In the genomic region with DNA sequence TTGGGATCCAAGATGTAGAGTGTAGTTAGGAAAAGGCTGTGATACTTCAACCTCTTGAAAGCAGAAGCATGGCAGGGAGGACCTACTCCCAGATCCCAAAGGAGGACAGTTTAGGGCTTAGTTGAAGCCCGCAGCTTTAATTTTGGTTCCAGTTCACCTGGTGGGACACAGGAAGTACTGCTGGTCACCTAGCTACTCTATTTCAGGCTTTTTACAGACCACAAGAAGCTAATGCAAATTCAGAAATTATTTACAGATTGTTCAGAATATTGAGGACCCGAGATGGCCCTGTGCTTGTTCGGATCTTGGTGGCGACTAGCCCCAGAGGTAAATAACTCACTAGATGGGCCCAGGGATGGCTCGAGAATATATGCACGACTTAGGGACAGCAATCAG, we compare ENCODE assay signal across 2 cellular contexts.
TF ChIP-seq lines count a peak whose summit lies in the region.

No MANE protein-coding gene starts in this region.

TF ChIP-seq in GM23338, 12 proteins besides CTCF, POLR2A, EP300 and RAD21:
- TF ChIP-seq EZH2phosphoT487 (IDR thresholded peaks at IDR 0.05; ENCODE audit: unreplicated experiment), result no peak
- TF ChIP-seq, protein P1, sequence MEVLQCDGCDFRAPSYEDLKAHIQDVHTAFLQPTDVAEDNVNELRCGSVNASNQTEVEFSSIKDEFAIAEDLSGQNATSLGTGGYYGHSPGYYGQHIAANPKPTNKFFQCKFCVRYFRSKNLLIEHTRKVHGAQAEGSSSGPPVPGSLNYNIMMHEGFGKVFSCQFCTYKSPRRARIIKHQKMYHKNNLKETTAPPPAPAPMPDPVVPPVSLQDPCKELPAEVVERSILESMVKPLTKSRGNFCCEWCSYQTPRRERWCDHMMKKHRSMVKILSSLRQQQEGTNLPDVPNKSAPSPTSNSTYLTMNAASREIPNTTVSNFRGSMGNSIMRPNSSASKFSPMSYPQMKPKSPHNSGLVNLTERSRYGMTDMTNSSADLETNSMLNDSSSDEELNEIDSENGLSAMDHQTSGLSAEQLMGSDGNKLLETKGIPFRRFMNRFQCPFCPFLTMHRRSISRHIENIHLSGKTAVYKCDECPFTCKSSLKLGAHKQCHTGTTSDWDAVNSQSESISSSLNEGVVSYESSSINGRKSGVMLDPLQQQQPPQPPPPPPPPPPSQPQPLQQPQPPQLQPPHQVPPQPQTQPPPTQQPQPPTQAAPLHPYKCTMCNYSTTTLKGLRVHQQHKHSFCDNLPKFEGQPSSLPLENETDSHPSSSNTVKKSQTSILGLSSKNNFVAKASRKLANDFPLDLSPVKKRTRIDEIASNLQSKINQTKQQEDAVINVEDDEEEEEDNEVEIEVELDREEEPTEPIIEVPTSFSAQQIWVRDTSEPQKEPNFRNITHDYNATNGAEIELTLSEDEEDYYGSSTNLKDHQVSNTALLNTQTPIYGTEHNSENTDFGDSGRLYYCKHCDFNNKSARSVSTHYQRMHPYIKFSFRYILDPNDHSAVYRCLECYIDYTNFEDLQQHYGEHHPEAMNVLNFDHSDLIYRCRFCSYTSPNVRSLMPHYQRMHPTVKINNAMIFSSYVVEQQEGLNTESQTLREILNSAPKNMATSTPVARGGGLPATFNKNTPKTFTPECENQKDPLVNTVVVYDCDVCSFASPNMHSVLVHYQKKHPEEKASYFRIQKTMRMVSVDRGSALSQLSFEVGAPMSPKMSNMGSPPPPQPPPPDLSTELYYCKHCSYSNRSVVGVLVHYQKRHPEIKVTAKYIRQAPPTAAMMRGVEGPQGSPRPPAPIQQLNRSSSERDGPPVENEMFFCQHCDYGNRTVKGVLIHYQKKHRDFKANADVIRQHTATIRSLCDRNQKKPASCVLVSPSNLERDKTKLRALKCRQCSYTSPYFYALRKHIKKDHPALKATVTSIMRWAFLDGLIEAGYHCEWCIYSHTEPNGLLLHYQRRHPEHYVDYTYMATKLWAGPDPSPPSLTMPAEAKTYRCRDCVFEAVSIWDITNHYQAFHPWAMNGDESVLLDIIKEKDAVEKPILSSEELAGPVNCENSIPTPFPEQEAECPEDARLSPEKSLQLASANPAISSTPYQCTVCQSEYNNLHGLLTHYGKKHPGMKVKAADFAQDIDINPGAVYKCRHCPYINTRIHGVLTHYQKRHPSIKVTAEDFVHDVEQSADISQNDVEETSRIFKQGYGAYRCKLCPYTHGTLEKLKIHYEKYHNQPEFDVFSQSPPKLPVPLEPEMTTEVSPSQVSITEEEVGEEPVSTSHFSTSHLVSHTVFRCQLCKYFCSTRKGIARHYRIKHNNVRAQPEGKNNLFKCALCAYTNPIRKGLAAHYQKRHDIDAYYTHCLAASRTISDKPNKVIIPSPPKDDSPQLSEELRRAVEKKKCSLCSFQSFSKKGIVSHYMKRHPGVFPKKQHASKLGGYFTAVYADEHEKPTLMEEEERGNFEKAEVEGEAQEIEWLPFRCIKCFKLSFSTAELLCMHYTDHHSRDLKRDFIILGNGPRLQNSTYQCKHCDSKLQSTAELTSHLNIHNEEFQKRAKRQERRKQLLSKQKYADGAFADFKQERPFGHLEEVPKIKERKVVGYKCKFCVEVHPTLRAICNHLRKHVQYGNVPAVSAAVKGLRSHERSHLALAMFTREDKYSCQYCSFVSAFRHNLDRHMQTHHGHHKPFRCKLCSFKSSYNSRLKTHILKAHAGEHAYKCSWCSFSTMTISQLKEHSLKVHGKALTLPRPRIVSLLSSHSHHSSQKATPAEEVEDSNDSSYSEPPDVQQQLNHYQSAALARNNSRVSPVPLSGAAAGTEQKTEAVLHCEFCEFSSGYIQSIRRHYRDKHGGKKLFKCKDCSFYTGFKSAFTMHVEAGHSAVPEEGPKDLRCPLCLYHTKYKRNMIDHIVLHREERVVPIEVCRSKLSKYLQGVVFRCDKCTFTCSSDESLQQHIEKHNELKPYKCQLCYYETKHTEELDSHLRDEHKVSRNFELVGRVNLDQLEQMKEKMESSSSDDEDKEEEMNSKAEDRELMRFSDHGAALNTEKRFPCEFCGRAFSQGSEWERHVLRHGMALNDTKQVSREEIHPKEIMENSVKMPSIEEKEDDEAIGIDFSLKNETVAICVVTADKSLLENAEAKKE (CRISPR knock-in tag; IDR thresholded peaks at IDR 0.05), result no peak

TF ChIP-seq in neural cell, 6 proteins besides CTCF, POLR2A, EP300 and RAD21:
- TF ChIP-seq MXI1 (conservative IDR thresholded peaks at IDR 0.05; ENCODE audit: poor library complexity, severe bottlenecking) (no peak), POLR2AphosphoS5 (IDR thresholded peaks at IDR 0.05) (no peak), SMC3 (conservative IDR thresholded peaks at IDR 0.05; ENCODE audit: poor library complexity) (no peak), EZH2 (IDR thresholded peaks at IDR 0.05; ENCODE audit: borderline replicate concordance, insufficient read depth, low read length, poor library complexity, severe bottlenecking) (no peak), TAF1 (IDR thresholded peaks at IDR 0.05; ENCODE audit: low read depth) (no peak)
- TF ChIP-seq, protein P2, sequence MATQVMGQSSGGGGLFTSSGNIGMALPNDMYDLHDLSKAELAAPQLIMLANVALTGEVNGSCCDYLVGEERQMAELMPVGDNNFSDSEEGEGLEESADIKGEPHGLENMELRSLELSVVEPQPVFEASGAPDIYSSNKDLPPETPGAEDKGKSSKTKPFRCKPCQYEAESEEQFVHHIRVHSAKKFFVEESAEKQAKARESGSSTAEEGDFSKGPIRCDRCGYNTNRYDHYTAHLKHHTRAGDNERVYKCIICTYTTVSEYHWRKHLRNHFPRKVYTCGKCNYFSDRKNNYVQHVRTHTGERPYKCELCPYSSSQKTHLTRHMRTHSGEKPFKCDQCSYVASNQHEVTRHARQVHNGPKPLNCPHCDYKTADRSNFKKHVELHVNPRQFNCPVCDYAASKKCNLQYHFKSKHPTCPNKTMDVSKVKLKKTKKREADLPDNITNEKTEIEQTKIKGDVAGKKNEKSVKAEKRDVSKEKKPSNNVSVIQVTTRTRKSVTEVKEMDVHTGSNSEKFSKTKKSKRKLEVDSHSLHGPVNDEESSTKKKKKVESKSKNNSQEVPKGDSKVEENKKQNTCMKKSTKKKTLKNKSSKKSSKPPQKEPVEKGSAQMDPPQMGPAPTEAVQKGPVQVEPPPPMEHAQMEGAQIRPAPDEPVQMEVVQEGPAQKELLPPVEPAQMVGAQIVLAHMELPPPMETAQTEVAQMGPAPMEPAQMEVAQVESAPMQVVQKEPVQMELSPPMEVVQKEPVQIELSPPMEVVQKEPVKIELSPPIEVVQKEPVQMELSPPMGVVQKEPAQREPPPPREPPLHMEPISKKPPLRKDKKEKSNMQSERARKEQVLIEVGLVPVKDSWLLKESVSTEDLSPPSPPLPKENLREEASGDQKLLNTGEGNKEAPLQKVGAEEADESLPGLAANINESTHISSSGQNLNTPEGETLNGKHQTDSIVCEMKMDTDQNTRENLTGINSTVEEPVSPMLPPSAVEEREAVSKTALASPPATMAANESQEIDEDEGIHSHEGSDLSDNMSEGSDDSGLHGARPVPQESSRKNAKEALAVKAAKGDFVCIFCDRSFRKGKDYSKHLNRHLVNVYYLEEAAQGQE (IDR thresholded peaks at IDR 0.05; ENCODE audit: borderline replicate concordance), result no peak
